Comparison of ENCODE assay signal across 19 cellular contexts in the genomic region with DNA sequence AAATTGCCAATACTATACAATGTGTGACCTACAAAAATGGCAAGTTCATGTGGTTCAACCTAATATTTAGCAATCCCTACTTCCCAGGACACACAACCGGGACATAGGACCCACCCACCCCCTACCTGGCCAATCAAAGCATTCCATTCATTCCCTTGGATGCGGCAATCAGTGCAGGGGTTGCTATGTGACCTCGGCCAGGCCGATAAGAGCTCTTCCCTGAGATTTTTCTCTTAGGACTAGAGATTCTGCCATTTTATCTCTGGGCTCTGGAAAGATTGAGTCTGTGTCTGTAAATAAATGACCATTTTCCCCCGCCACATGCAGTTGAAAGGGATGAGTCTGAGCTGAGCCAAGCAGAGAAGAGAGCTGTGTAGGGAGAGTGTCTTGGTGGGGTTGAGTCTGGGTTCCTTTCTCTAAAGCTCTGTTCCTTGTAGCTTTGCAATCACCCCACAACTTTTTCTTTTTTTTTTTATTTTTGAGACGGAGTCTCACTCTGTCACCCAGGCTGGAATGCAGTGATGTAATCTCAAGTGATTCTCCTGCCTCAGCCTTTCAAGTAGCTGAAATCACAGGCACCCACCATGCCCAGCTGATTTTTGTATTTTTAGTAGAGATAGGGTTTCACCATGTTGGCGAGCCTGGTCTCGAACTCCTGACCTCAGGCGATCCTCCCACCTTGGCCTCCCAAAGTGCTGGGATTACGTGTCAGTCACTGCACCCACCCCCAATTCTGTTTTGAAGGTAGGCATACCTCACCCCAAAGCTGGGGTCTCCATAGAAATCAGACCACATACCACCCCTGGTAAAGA. TPM values are rescaled to one million over a fixed set of nuclear protein-coding genes. Genes with fewer than 3 reads are reported as not detected.
A peak's percentile ranks its signal among the peaks of the same experiment; 100 is the strongest.
DNase-seq lines count a peak whose midpoint lies in the region; ATAC-seq and TF ChIP-seq lines count a peak whose summit lies in the region.
"Had no signal": no experiment of that assay in that cellular context is flagged by ENCODE, and none has a peak within 500 bp of the region (broad histone marks: within the 10 kb centered on the region; RNA-seq: fewer than 3 reads in every experiment).

No MANE protein-coding gene starts in this region.

- no peaks in the 10 kb centered on the region for H4K20me1 ChIP-seq in HCT116 (ENCODE audit: insufficient read depth)

- H3K27me3 ChIP-seq in HCT116 (ENCODE audit: insufficient read depth, low read length) (no peaks in the 10 kb centered on the region), endodermal cell (ENCODE audit: control insufficient read depth, insufficient read depth, low read length, poor library complexity, severe bottlenecking) (peaks cover 39% of the 10 kb centered on the region), sigmoid colon (peaks cover 23 to 65% (median 48%) of the 10 kb centered on the region in 3 donors)

- POLR2A ChIA-PET in HCT116 (lab: Charles Lee) = no interaction called here

- H3K27me3 Mint-ChIP-seq in endodermal cell (ENCODE audit: insufficient read depth) = peaks cover 50% of the 10 kb centered on the region
- H3K27me3 Mint-ChIP-seq: effector memory CD8-positive, alpha-beta T cell had no signal

- TF ChIP-seq POLR2A in HCT116 (IDR thresholded peaks at IDR 0.05; ENCODE audit: borderline replicate concordance, extremely low read depth, insufficient read depth, insufficient read length) = no peak
- TF ChIP-seq POLR2A in sigmoid colon (IDR thresholded peaks at IDR 0.05) = no peak

- intact Hi-C loops in HCT116 (cut with micrococcal nuclease) = no loop called here
- intact Hi-C loops in sigmoid colon (cut with DNase I) = no loop called here

- H3K4me3 ChIP-seq in HCT116 (replicated peaks in 1 of 2; ENCODE audit: low read depth in 1 of 2, low read length in 2 of 2) (no peak overlapping the region), endodermal cell (ENCODE audit: low read length) (no peak overlapping the region), sigmoid colon (no peak overlapping the region)
- H3K4me3 ChIP-seq: adrenal gland, heart left ventricle had no signal

- BruUV-seq in HCT116 (replicated peaks; lab: Mats Ljungman, UMichigan) = no TSS peak

- H3K36me3 ChIP-seq in HCT116 (ENCODE audit: control insufficient read depth in 1 of 2, insufficient read depth in 2 of 2, low read length in 2 of 2) (no peaks in the 10 kb centered on the region), endodermal cell (ENCODE audit: control insufficient read depth, insufficient read depth, low read length) (no peaks in the 10 kb centered on the region), sigmoid colon (no peaks in the 10 kb centered on the region)
- H3K36me3 ChIP-seq: adrenal gland, heart left ventricle had no signal

- H3K27ac ChIP-seq in HCT116 (ENCODE audit: low read depth, low read length) (no peak overlapping the region), endodermal cell (ENCODE audit: low read depth, low read length) (no peak overlapping the region), sigmoid colon (no peak overlapping the region)
- H3K27ac ChIP-seq: adrenal gland, heart left ventricle had no signal

- peak overlapping the region; percentile 27 for H3K4me2 ChIP-seq in HCT116 (ENCODE audit: low read length)

- no peaks in the 10 kb centered on the region for H3K9me2 ChIP-seq in HCT116 (ENCODE audit: insufficient read depth)

- H3K4me3 Mint-ChIP-seq in endodermal cell = no peak overlapping the region
- H3K4me3 Mint-ChIP-seq: effector memory CD8-positive, alpha-beta T cell; memory B cell; nephron progenitor cell had no signal

- H3K9ac ChIP-seq in HCT116 (ENCODE audit: low read length) (no peak overlapping the region), endodermal cell (ENCODE audit: extremely low read depth, low read length, poor library complexity, severe bottlenecking) (no peak overlapping the region)

- H2AFZ ChIP-seq in HCT116 (ENCODE audit: low read depth, low read length, poor library complexity, severe bottlenecking) = no peak overlapping the region

- H3K79me2 ChIP-seq in HCT116 (ENCODE audit: insufficient read depth, low read length) = no peaks in the 10 kb centered on the region

- CTCF ChIA-PET in HCT116 (lab: Charles Lee) = interaction anchor here (1.3 kb wide), 1 partner anchor 91 kb away, joined by 3 read pairs; no protein-coding TSS in a partner anchor

- RAD21 ChIA-PET in HCT116 (lab: Charles Lee; ENCODE audit: low non-redundant PET in 1 of 2, low total read pairs in 2 of 2, uncharacterized antibody in 2 of 2, unreplicated experiment in 2 of 2) = no interaction called here

- no peaks in the 10 kb centered on the region for H3K36me3 Mint-ChIP-seq in endodermal cell (ENCODE audit: low read depth)

- H3K4me1 Mint-ChIP-seq in endodermal cell = peaks cover 6% of the 10 kb centered on the region
- H3K4me1 Mint-ChIP-seq: memory B cell had no signal

- no peak for TF ChIP-seq RAD21 in HCT116 (IDR thresholded peaks at IDR 0.05; ENCODE audit: low read depth)

- H3K27ac Mint-ChIP-seq in endodermal cell = no peak overlapping the region
- H3K27ac Mint-ChIP-seq: effector memory CD8-positive, alpha-beta T cell; memory B cell; nephron progenitor cell had no signal

- peak; percentile 84 for ATAC-seq in HCT116
- ATAC-seq: effector memory CD8-positive, alpha-beta T cell; heart left ventricle had no signal

- TF ChIP-seq EP300 in sigmoid colon (IDR thresholded peaks at IDR 0.05) = no peak

- 55 to 65% methylated on average over 8 to 10 of the region's 10 CpGs for WGBS in endodermal cell (ENCODE audit: insufficient coverage in 1 of 2, insufficient read length in 1 of 2), 2 experiments
- WGBS in sigmoid colon, 2 donors = 57 to 66% methylated on average over 10 of the region's 10 CpGs

- TF ChIP-seq CTCF in HCT116 (IDR thresholded peaks at IDR 0.05 in 2 of 3, conservative IDR thresholded peaks at IDR 0.05 in 1 of 3; ENCODE audit: borderline replicate concordance in 1 of 3, insufficient read depth in 1 of 3, low read depth in 2 of 3, low read length in 2 of 3) (no peak), endodermal cell (conservative IDR thresholded peaks at IDR 0.05) (no peak), sigmoid colon (IDR thresholded peaks at IDR 0.05) (no peak)

- H3K9me3 Mint-ChIP-seq in endodermal cell = no peaks in the 10 kb centered on the region
- H3K9me3 Mint-ChIP-seq: effector memory CD8-positive, alpha-beta T cell; nephron progenitor cell had no signal

- no peaks in the 10 kb centered on the region for H3K9me3 ChIP-seq in HCT116 (ENCODE audit: control insufficient read depth in 1 of 2, insufficient read depth in 1 of 2, low read depth in 1 of 2, low read length in 2 of 2)
- H3K9me3 ChIP-seq in endodermal cell (ENCODE audit: control insufficient read depth, low read length) = no peaks in the 10 kb centered on the region
- no peaks in the 10 kb centered on the region for H3K9me3 ChIP-seq in sigmoid colon
- H3K9me3 ChIP-seq: adrenal gland, heart left ventricle had no signal

- DNase-seq in HCT116 (ENCODE audit: low read depth, low spot score) = no peak
- peak; percentile 82 for DNase-seq in endodermal cell
- DNase-seq in sigmoid colon = peak; percentile 29
- no peak for DNase-seq in SKM-1 treated with dmso at 0.1 percent for 144 hours (lab: John Stamatoyannopoulos, UW; ENCODE audit: unreplicated experiment)
- no peak for DNase-seq in cerebellar cortex (ENCODE audit: low spot score)
- DNase-seq: cerebellar nuclear complex; effector memory CD8-positive, alpha-beta T cell; heart left ventricle; NCI-H2081; NCI-H524; nephron progenitor cell; SHP77; stimulated activated CD4-positive, alpha-beta T cell treated with anti-CD3 and anti-CD28 coated beads, Interleukin-12 subunit alpha, Interleukin-12 subunit beta, amount 100 ng/mL, for 4 hours had no signal

- H3K4me1 ChIP-seq in HCT116 (ENCODE audit: control insufficient read depth in 1 of 2, insufficient read depth in 2 of 2, low read length in 2 of 2) (peaks cover 9 to 10% of the 10 kb centered on the region in 2 experiments), endodermal cell (ENCODE audit: control insufficient read depth, insufficient read depth, low read length) (no peaks in the 10 kb centered on the region), sigmoid colon (peaks cover 0 to 14% (median 9%) of the 10 kb centered on the region in 4 donors)

TF ChIP-seq in HCT116, 20 proteins besides CTCF, POLR2A, EP300 and RAD21:
- TF ChIP-seq YY1 (IDR thresholded peaks at IDR 0.05; ENCODE audit: extremely low read depth, insufficient replicate concordance, low read depth, low read length) = no peak
- TF ChIP-seq SIN3A (IDR thresholded peaks at IDR 0.05; ENCODE audit: low read depth) = no peak
- no peak for TF ChIP-seq ZFX (IDR thresholded peaks at IDR 0.05)
- no peak for TF ChIP-seq TCF7L2 (IDR thresholded peaks at IDR 0.05; ENCODE audit: borderline replicate concordance, extremely low read depth, insufficient read depth, insufficient read length)

RNA-seq across cellular contexts. Expression of a gene that starts 7.4 kb away (rescaled TPM):
- not detected for total RNA-seq in HCT116 (2021; ENCODE audit: unreplicated experiment)
- polyA plus RNA-seq in HCT116 (2012) = not detected in 2 replicates
- total RNA-seq in endodermal cell = not detected
- polyA plus RNA-seq in endodermal cell (2013, experiment 1 of 2) = not detected
- not detected for polyA plus RNA-seq in endodermal cell (2013, experiment 2 of 2)
- not detected for total RNA-seq in sigmoid colon
- polyA plus RNA-seq in sigmoid colon = under 1 TPM in 1 of 3 donors, not detected in 2; 0.09 TPM
- total RNA-seq: adrenal gland; fibroblast of lung; heart left ventricle; pulmonary artery endothelial cell; T-helper 1 cell treated with Interleukin-12 subunit alpha and Interleukin-12 subunit beta and Interleukin-4 antibody, amounts not matched to agents 30 ng/mL and 1 ng/mL, for 36 hours had no signal
- polyA plus RNA-seq: adrenal gland, fibroblast of lung, heart left ventricle, keratinocyte had no signal

RNA-seq across cellular contexts. Expression of a gene that starts 17.1 kb away (rescaled TPM):
- total RNA-seq in HCT116 (2021; ENCODE audit: unreplicated experiment) = 13.8 TPM
- 6.8 and 7.6 TPM in 2 replicates for polyA plus RNA-seq in HCT116 (2012)
- total RNA-seq in endodermal cell = 1 to 10 TPM; 1.5 to 4.0 TPM
- polyA plus RNA-seq in endodermal cell (2013, experiment 1 of 2) = 7.6 TPM
- polyA plus RNA-seq in endodermal cell (2013, experiment 2 of 2) = 6.9 TPM
- total RNA-seq in sigmoid colon = 1 to 10 TPM in 3 of 4 donors, under 1 TPM in 1; 0.82 to 1.8 (median 1.2) TPM
- 1 to 10 TPM in 1 of 3 donors, under 1 TPM in 2; under 0.01 to 1.0 (median 0.23) TPM for polyA plus RNA-seq in sigmoid colon

RNA-seq across cellular contexts. Expression of a gene that starts 32.3 kb away (rescaled TPM):
- total RNA-seq in HCT116 (2021; ENCODE audit: unreplicated experiment) (0.61 TPM), endodermal cell (not detected), sigmoid colon (10 to 100 TPM in 1 of 4 donors, 1 to 10 TPM in 3; 5.3 to 23.1 (median 8.6) TPM)
- polyA plus RNA-seq in HCT116 (2012) = 0.16 and 0.33 TPM in 2 replicates
- 0.36 TPM for polyA plus RNA-seq in endodermal cell (2013, experiment 1 of 2)
- not detected for polyA plus RNA-seq in endodermal cell (2013, experiment 2 of 2)
- 10 to 100 TPM; 37.2 to 98.6 (median 56.5) TPM for polyA plus RNA-seq in sigmoid colon
- polyA plus RNA-seq: keratinocyte had no signal

RNA-seq across cellular contexts. Expression of a gene that starts 35.4 kb away (rescaled TPM):
- total RNA-seq in HCT116 (2021; ENCODE audit: unreplicated experiment) = not detected
- polyA plus RNA-seq in HCT116 (2012) = not detected in 2 replicates
- not detected for total RNA-seq in endodermal cell
- not detected for polyA plus RNA-seq in endodermal cell (2013, experiment 1 of 2)
- polyA plus RNA-seq in endodermal cell (2013, experiment 2 of 2) = not detected
- total RNA-seq in sigmoid colon = not detected
- not detected for polyA plus RNA-seq in sigmoid colon
- total RNA-seq: adrenal gland; fibroblast of lung; heart left ventricle; pulmonary artery endothelial cell; T-helper 1 cell treated with Interleukin-12 subunit alpha and Interleukin-12 subunit beta and Interleukin-4 antibody, amounts not matched to agents 30 ng/mL and 1 ng/mL, for 36 hours had no signal
- polyA plus RNA-seq: adrenal gland, fibroblast of lung, heart left ventricle, keratinocyte had no signal

RNA-seq across cellular contexts. Expression of a gene that starts 38.6 kb away (rescaled TPM):
- total RNA-seq in HCT116 (2021; ENCODE audit: unreplicated experiment) (127 TPM), endodermal cell (100 to 1,000 TPM; 155 to 159 TPM), sigmoid colon (10 to 100 TPM; 37.8 to 83.6 (median 65.4) TPM)
- 151 and 158 TPM in 2 replicates for polyA plus RNA-seq in HCT116 (2012)
- 136 TPM for polyA plus RNA-seq in endodermal cell (2013, experiment 1 of 2)
- 120 TPM for polyA plus RNA-seq in endodermal cell (2013, experiment 2 of 2)
- polyA plus RNA-seq in sigmoid colon = 10 to 100 TPM; 28.4 to 79.4 (median 38.4) TPM

Comparison
In these comparisons a context has a peak if more than half of its experiments do, and no peak if none do; other contexts are left out.
1. DNase-seq: peak in endodermal cell (single experiment) and sigmoid colon (single experiment); none in HCT116 (single experiment), SKM-1 treated with dmso at 0.1 percent for 144 hours (single experiment) and cerebellar cortex (single experiment).